8 cellular contexts compared by ENCODE assay signal in the genomic region with DNA sequence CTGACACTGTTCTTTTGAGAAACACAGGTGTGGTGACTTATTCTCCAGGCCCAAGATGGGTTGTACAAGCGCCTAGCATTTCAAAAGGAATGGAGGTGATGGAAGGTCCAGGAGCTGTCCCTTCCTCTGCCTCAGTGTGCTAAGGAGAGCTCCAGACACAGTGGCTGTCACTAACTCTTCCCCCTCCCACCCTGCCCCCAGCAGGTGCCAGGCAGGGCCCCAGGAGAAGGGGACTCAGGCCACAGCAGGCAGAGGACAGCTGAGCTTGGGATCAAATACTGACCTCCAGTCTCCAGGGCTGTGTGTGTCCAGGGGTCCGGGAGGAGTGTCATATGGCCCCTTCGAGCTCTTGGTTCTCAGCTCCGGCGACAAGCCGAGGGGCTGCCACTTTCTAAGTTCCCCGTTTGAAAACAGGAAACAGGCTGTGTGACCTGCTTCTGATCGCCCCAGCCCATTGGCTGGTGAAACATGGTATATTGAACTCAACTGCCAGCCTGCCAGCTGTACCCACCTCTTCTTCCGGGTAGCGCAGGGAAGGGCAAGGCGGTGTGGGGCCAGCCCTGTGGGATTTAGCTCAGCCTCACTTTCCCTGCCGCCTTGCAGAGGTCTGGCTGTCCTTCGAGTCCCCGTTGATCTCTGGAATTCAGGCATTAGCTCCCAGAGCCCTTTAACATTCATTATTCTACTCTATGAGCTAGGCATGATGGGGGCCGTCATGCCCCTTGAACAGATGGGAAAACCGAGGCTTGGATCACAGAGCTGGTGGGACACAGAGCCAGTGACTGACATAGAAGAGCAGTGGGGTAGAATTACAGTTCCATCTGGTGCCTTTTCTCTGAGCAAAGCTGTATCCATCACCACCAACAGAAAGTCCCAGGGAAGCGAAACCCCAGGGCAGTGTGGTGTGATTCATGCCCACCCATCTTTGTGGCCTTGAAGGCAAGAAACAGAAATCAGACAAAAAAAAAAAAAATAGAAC. TPM values are rescaled to one million over a fixed set of nuclear protein-coding genes. Genes with fewer than 3 reads are reported as not detected.
DNase-seq lines count a peak whose midpoint lies in the region; ATAC-seq, FAIRE-seq and TF ChIP-seq lines count a peak whose summit lies in the region.

TSS of gene SNX20 (minus strand) at position 406 of the 979 bp plus-strand sequence. CDS start 3,786 bp downstream, outside the sequence.

- no peaks in the 10 kb centered on the region for H3K27me3 Mint-ChIP-seq in CD4-positive, alpha-beta T cell
- peaks cover 8% of the 10 kb centered on the region for H3K27me3 Mint-ChIP-seq in nephron progenitor cell (ENCODE audit: low read depth, poor library complexity)

- POLR2A ChIA-PET in CD4-positive, alpha-beta T cell (lab: Charles Lee), result interaction anchor here (0.6 to 13.0 kb wide), 20 partner anchors 13 to 656 kb away, joined by 3 to 174 read pairs (median 4); partner anchors contain the start of genes BRD7, CNEP1R1 and CYLD
- POLR2A ChIA-PET in HepG2 (lab: Yijun Ruan, JAX), result no interaction called here

- no peaks in the 10 kb centered on the region for H3K36me3 ChIP-seq in HepG2 (replicated peaks in 1 of 2; ENCODE audit: control insufficient read depth in 1 of 2, insufficient read depth in 2 of 2, low read length in 2 of 2)
- H3K36me3 ChIP-seq in upper lobe of left lung, result no peaks in the 10 kb centered on the region
- H3K36me3 ChIP-seq in ascending aorta, result no peaks in the 10 kb centered on the region

- H3K4me2 ChIP-seq in HepG2 (ENCODE audit: low read depth, low read length), result no peak within 1 kb of the TSS

- H2AFZ ChIP-seq in HepG2 (ENCODE audit: low read length), result no peak within 1 kb of the TSS

- ATAC-seq in CD4-positive, alpha-beta T cell (ENCODE audit: poor library complexity), result peak; percentile 82
- ATAC-seq in GM21367 (IDR thresholded peaks at IDR 0.05; ENCODE audit: unreplicated experiment), result peak; percentile 58
- no peak for ATAC-seq in HepG2
- peak; percentile 28 to 75 for ATAC-seq in upper lobe of left lung (ENCODE audit: low FRiP score in 2 of 2)

- no peak for TF ChIP-seq POLR2A in HepG2 (IDR thresholded peaks at IDR 0.05; ENCODE audit: insufficient read depth in 1 of 2, low read depth in 2 of 2, low read length in 2 of 2)
- TF ChIP-seq POLR2A in upper lobe of left lung (IDR thresholded peaks at IDR 0.05), result peak in 2 of 4 donors; percentile 37 to 66

- peak within 1 kb of the TSS; percentile 97 for H3K4me3 Mint-ChIP-seq in CD4-positive, alpha-beta T cell
- H3K4me3 Mint-ChIP-seq in nephron progenitor cell, result no peak within 1 kb of the TSS

- peak within 1 kb of the TSS; percentile 84 for H3K27ac Mint-ChIP-seq in CD4-positive, alpha-beta T cell
- H3K27ac Mint-ChIP-seq in nephron progenitor cell, result no peak within 1 kb of the TSS

- in situ Hi-C loops in HepG2 (cut with HindIII; ENCODE audit: extremely low pct_ligation_motif_present, low pct_unique_long_range_greater_than_20kb), result no loop called here

- H3K9me3 Mint-ChIP-seq in CD4-positive, alpha-beta T cell, result no peaks in the 10 kb centered on the region
- H3K9me3 Mint-ChIP-seq in nephron progenitor cell, result no peaks in the 10 kb centered on the region

- no peaks in the 10 kb centered on the region for H3K79me2 ChIP-seq in HepG2 (ENCODE audit: insufficient read depth, low read length)

- H3K27ac ChIP-seq in CD4-positive, alpha-beta T cell (ENCODE audit: low read depth, low read length), result peak within 1 kb of the TSS; percentile 87
- H3K27ac ChIP-seq in HepG2 (ENCODE audit: extremely low read length, insufficient read depth, low read length) (no peak within 1 kb of the TSS), upper lobe of left lung (peak within 1 kb of the TSS; percentile 58 to 88 (median 83)), ascending aorta (no peak within 1 kb of the TSS)

- H4K20me1 ChIP-seq in HepG2 (ENCODE audit: insufficient read depth, low read length), result no peaks in the 10 kb centered on the region

- BruUV-seq in HepG2 (replicated peaks; lab: Mats Ljungman, UMichigan), result no TSS peak

- TF ChIP-seq EP300 in HepG2 (IDR thresholded peaks at IDR 0.05; ENCODE audit: low read depth in 2 of 2, low read length in 2 of 2) (no peak), HepG2 (CRISPR knock-in tag; IDR thresholded peaks at IDR 0.05; ENCODE audit: borderline replicate concordance) (no peak), upper lobe of left lung (IDR thresholded peaks at IDR 0.05) (no peak)

- no peaks in the 10 kb centered on the region for H3K9me3 ChIP-seq in CD4-positive, alpha-beta T cell (ENCODE audit: control insufficient read depth, low read length)
- H3K9me3 ChIP-seq in HepG2 (ENCODE audit: low read length) (no peaks in the 10 kb centered on the region), upper lobe of left lung (no peaks in the 10 kb centered on the region), ascending aorta (no peaks in the 10 kb centered on the region)

- no peak for TF ChIP-seq RAD21 in HepG2 (CRISPR knock-in tag; IDR thresholded peaks at IDR 0.05)

- no peaks in the 10 kb centered on the region for H3K27me3 ChIP-seq in CD4-positive, alpha-beta T cell (ENCODE audit: control insufficient read depth, insufficient read depth, low read length)
- H3K27me3 ChIP-seq in HepG2 (ENCODE audit: control insufficient read depth in 1 of 2, insufficient read depth in 2 of 2, low read length in 2 of 2) (peaks cover 0 to 15% of the 10 kb centered on the region in 2 experiments; a peak in 4 of 5 replicates), upper lobe of left lung (no peaks in the 10 kb centered on the region), ascending aorta (no peaks in the 10 kb centered on the region)

- no peak within 1 kb of the TSS for H3K9ac ChIP-seq in HepG2 (ENCODE audit: insufficient read depth, low read depth, low read length)

- CTCF ChIA-PET in CD4-positive, alpha-beta T cell (lab: Charles Lee), result interaction anchor here (0.8 to 5.5 kb wide), 8 partner anchors 10 to 124 kb away, joined by 3 to 45 read pairs (median 4); no protein-coding TSS in a partner anchor
- CTCF ChIA-PET in HepG2 (lab: Yijun Ruan, JAX; ENCODE audit: low intra/inter-chr PET ratio, low total read pairs), result interaction anchor here (0.7 kb wide), 1 partner anchor 1900 kb away, joined by 3 read pairs; no protein-coding TSS in a partner anchor

- WGBS in HepG2 (ENCODE audit: low lambda C conversion rate), result 45% methylated on average over 11 of the region's 17 CpGs
- 67 to 76% methylated on average over 11 to 17 of the region's 17 CpGs for WGBS in upper lobe of left lung, 2 donors

- intact Hi-C loops in CD4-positive, alpha-beta T cell (cut with DNase I, micrococcal nuclease), result loop anchor here (2.0 kb wide), 2 partner anchors 28 to 66 kb away; no protein-coding TSS in a partner anchor
- intact Hi-C loops in HepG2 (cut with micrococcal nuclease; ENCODE audit: unreplicated experiment), result no loop called here
- intact Hi-C loops in ascending aorta (cut with DNase I), result no loop called here

- peak in 9 of 10 experiments; percentile 57 to 72 (median 64) for DNase-seq in CD4-positive, alpha-beta T cell
- DNase-seq in Kasumi-1 (lab: John Stamatoyannopoulos, UW) (peak; percentile 70 to 77), HepG2 (ENCODE audit: low spot score) (no peak), upper lobe of left lung (peak; percentile 29 to 76), nephron progenitor cell (no peak), ascending aorta (ENCODE audit: low spot score in 2 of 2) (no peak)
- peak; percentile 76 for DNase-seq in activated CD8-positive, alpha-beta memory T cell treated with anti-CD3 and anti-CD28 coated beads, Interleukin-2, amount 50 U/mL, for 48 hours

- no peak for FAIRE-seq in HepG2 (lab: Jason Lieb, UNC)

- H3K4me1 Mint-ChIP-seq in CD4-positive, alpha-beta T cell (ENCODE audit: low read depth), result peaks cover 93% of the 10 kb centered on the region
- H3K4me1 Mint-ChIP-seq in nephron progenitor cell, result peaks cover 4% of the 10 kb centered on the region

- TF ChIP-seq CTCF in CD4-positive, alpha-beta T cell (IDR thresholded peaks at IDR 0.05), result no peak
- TF ChIP-seq CTCF in HepG2 (CRISPR knock-in tag; IDR thresholded peaks at IDR 0.05) (no peak), upper lobe of left lung (IDR thresholded peaks at IDR 0.05) (no peak), nephron progenitor cell (IDR thresholded peaks at IDR 0.05) (no peak), ascending aorta (IDR thresholded peaks at IDR 0.05) (no peak)

- H3K4me3 ChIP-seq in HepG2 (replicated peaks in 1 of 3; ENCODE audit: insufficient read depth in 1 of 3, low read depth in 2 of 3, low read length in 3 of 3) (no peak within 1 kb of the TSS), upper lobe of left lung (peak within 1 kb of the TSS in 3 of 4 donors; percentile 36 to 49 (median 41)), ascending aorta (peak within 1 kb of the TSS in 1 of 2 donors; percentile 41)

- H3K4me1 ChIP-seq in HepG2 (ENCODE audit: insufficient read depth, low read length) (peaks cover 10% of the 10 kb centered on the region), upper lobe of left lung (peaks cover 8 to 50% (median 12%) of the 10 kb centered on the region in 4 donors), ascending aorta (no peaks in the 10 kb centered on the region)

- H3K36me3 Mint-ChIP-seq in CD4-positive, alpha-beta T cell (ENCODE audit: low read depth), result peaks cover 49% of the 10 kb centered on the region
- H3K36me3 Mint-ChIP-seq in nephron progenitor cell (ENCODE audit: low read depth), result no peaks in the 10 kb centered on the region

RNA-seq across cellular contexts. Expression of gene SNX20, which starts in this region (rescaled TPM):
- 10 to 100 TPM; 26.6 TPM for total RNA-seq in CD4-positive, alpha-beta T cell
- total RNA-seq in HepG2 (2016; rRNA removed; fragmentation: Illumina TruSeq; extraction: Trizol), result not detected in 2 replicates
- total RNA-seq in HepG2 (2016; cell fraction: cytosol; rRNA removed; fragmentation: Illumina TruSeq; extraction: Trizol; ENCODE audit: low read depth), result not detected in 2 replicates
- total RNA-seq in HepG2 (2016; cell fraction: insoluble cytoplasmic fraction; rRNA removed; fragmentation: Illumina TruSeq; extraction: Trizol), result not detected in 2 replicates
- total RNA-seq in HepG2 (2016; cell fraction: membrane; rRNA removed; fragmentation: Illumina TruSeq; extraction: Trizol), result not detected in 2 replicates
- not detected in 2 replicates for total RNA-seq in HepG2 (2016; cell fraction: nucleus; rRNA removed; fragmentation: Illumina TruSeq; extraction: Trizol)
- not detected in 2 replicates for polyA plus RNA-seq in HepG2 (2011; rRNA removed)
- polyA plus RNA-seq in HepG2 (2011; cell fraction: cytosol; rRNA removed), result not detected in 2 replicates
- not detected in 2 replicates for polyA plus RNA-seq in HepG2 (2011; cell fraction: nucleus; rRNA removed)
- polyA plus RNA-seq in HepG2 (2012), result 0.04 TPM in 1 of 2 replicates, not detected in the other
- not detected in 2 replicates for polyA plus RNA-seq in HepG2 (2016; cell fraction: cytosol; fragmentation: Illumina TruSeq; extraction: Trizol; ENCODE audit: low read depth)
- polyA plus RNA-seq in HepG2 (2016; cell fraction: insoluble cytoplasmic fraction; fragmentation: Illumina TruSeq; extraction: Trizol; ENCODE audit: low read depth), result not detected in 2 replicates
- not detected in 2 replicates for polyA plus RNA-seq in HepG2 (2016; cell fraction: membrane; fragmentation: Illumina TruSeq; extraction: Trizol; ENCODE audit: low read depth)
- not detected in 2 replicates for polyA plus RNA-seq in HepG2 (2016; cell fraction: nucleus; fragmentation: Illumina TruSeq; extraction: Trizol; ENCODE audit: insufficient read depth, low read depth)
- not detected in 2 replicates for polyA minus RNA-seq in HepG2 (2011; rRNA and poly(A)+ RNA removed; ENCODE audit: low replicate concordance)
- not detected in 2 replicates for polyA minus RNA-seq in HepG2 (2011; cell fraction: cytosol; rRNA and poly(A)+ RNA removed)
- not detected in 2 replicates for polyA minus RNA-seq in HepG2 (2011; cell fraction: nucleus; rRNA and poly(A)+ RNA removed)
- total RNA-seq in upper lobe of left lung, result 10 to 100 TPM in 4 of 6 donors, 1 to 10 TPM in 2; 3.2 to 16.9 (median 13.2) TPM
- total RNA-seq in ascending aorta, result 3.2 TPM

Comparison
In these comparisons a context has a peak if more than half of its experiments do, and no peak if none do; other contexts are left out.
1. DNase-seq: peak in CD4-positive, alpha-beta T cell (9 of 10), Kasumi-1 (2 of 2), activated CD8-positive, alpha-beta memory T cell treated with anti-CD3 and anti-CD28 coated beads, Interleukin-2, amount 50 U/mL, for 48 hours (single experiment) and upper lobe of left lung (2 of 2); none in HepG2 (single experiment), nephron progenitor cell (single experiment) and ascending aorta (0 of 2).
2. H3K27ac ChIP-seq: peak in CD4-positive, alpha-beta T cell (single experiment) and upper lobe of left lung (4 of 4); none in HepG2 (single experiment) and ascending aorta (0 of 2).
3. H3K4me3 ChIP-seq: peak in upper lobe of left lung (3 of 4); none in HepG2 (0 of 3).
4. intact Hi-C loops: an anchor here in CD4-positive, alpha-beta T cell (2.0 kb wide); none called in HepG2 and ascending aorta.